1 cellular context compared by ENCODE assay signal in genomic region chr1:155000725-155001437, GRCh38.
TF ChIP-seq lines count a peak whose summit lies in the region.

No MANE protein-coding gene starts in this region.

TF ChIP-seq in SK-N-SH treated with all-trans-retinoic acid at 6 μM for 48 hours, 23 proteins besides CTCF, POLR2A, EP300 and RAD21 (continued from another document):
- TF ChIP-seq CSRNP3 (CRISPR knock-in tag; IDR thresholded peaks at IDR 0.05) = no peak
- no peak for TF ChIP-seq ZNF70 (CRISPR knock-in tag; IDR thresholded peaks at IDR 0.05)
- no peak for TF ChIP-seq ZNF8 (CRISPR knock-in tag; IDR thresholded peaks at IDR 0.05)
- TF ChIP-seq ZFP30 (CRISPR knock-in tag; IDR thresholded peaks at IDR 0.05) = no peak
- no peak for TF ChIP-seq ZNF565 (CRISPR knock-in tag; conservative IDR thresholded peaks at IDR 0.05; ENCODE audit: low read depth)
- no peak for TF ChIP-seq ZFP3 (CRISPR knock-in tag; IDR thresholded peaks at IDR 0.05)
